8 cellular contexts compared by ENCODE assay signal in genomic region chr9:130693426-130694191, GRCh38. TPM values are rescaled to one million over a fixed set of nuclear protein-coding genes. Genes with fewer than 3 reads are reported as not detected.
DNase-seq lines count a peak whose midpoint lies in the region; ATAC-seq, FAIRE-seq and TF ChIP-seq lines count a peak whose summit lies in the region.

Gene EXOSC2, plus strand, starts transcription at chr9:130693780. Its CDS starts 12 bp downstream, at chr9:130693792.

- peak within 1 kb of the TSS; percentile 61 to 95 for H3K9ac ChIP-seq in kidney (ENCODE audit: low read length in 2 of 2)

- DNase-seq in Ammon's horn (ENCODE audit: low spot score) (peak; percentile 99), NCI-H510A (lab: John Stamatoyannopoulos, UW) (peak; percentile 91), cerebellar nuclear complex (lab: John Stamatoyannopoulos, UW) (peak; percentile 39 to 92), kidney (peak; percentile 99)
- peak; percentile 96 for DNase-seq in activated CD4-positive, alpha-beta T cell treated with anti-CD3 and anti-CD28 coated beads for 1 hour
- peak; percentile 95 to 97 for DNase-seq in stimulated activated CD4-positive, alpha-beta T cell treated with anti-CD3 and anti-CD28 coated beads, Interleukin-15, amount 100 ng/mL, for 1 hour (ENCODE audit: low read depth in 1 of 2, low spot score in 1 of 2)

- peak; percentile 95 for TF ChIP-seq POLR2A in GM19193 (IDR thresholded peaks at IDR 0.05; ENCODE audit: extremely low read depth, insufficient read depth, insufficient read length)

- peak within 1 kb of the TSS in 1 of 2 donors; percentile 43 for H3K27ac ChIP-seq in kidney (ENCODE audit: low read depth in 2 of 2, low read length in 2 of 2)

- H3K4me3 ChIP-seq in kidney (ENCODE audit: low read length in 2 of 2): peak within 1 kb of the TSS; percentile 91 to 98

- intact Hi-C loops in kidney (cut with DNase I): no loop called here

- ATAC-seq in HG03432 (IDR thresholded peaks at IDR 0.05; ENCODE audit: unreplicated experiment): peak; percentile 90

- H3K9me3 ChIP-seq in kidney (ENCODE audit: control insufficient read depth in 1 of 2, low read length in 2 of 2): no peaks in the 10 kb centered on the region

- peaks cover 4 to 10% of the 10 kb centered on the region in 2 donors for H3K4me1 ChIP-seq in kidney (ENCODE audit: control insufficient read depth in 1 of 2, insufficient read depth in 1 of 2, low read depth in 1 of 2, low read length in 2 of 2)

- no peak for TF ChIP-seq CTCF in kidney (IDR thresholded peaks at IDR 0.05; ENCODE audit: borderline replicate concordance, extremely low read depth, insufficient read depth)

- H3K36me3 ChIP-seq in kidney (ENCODE audit: control insufficient read depth in 1 of 2, insufficient read depth in 2 of 2, low read length in 2 of 2): peaks cover 7 to 15% of the 10 kb centered on the region in 2 donors

- FAIRE-seq in kidney (lab: Jason Lieb, UNC): no peak

RNA-seq across cellular contexts. Expression of gene EXOSC2, which starts in this region (rescaled TPM):
- 26.4 TPM for total RNA-seq in kidney
- polyA plus RNA-seq in kidney (ENCODE audit: insufficient read depth, low read depth, low replicate concordance): 13.0 TPM
